ENCODE assay signal across 10 cellular contexts in genomic region chr7:27606270-27607209, GRCh38. TPM values are rescaled to one million over a fixed set of nuclear protein-coding genes. Genes with fewer than 3 reads are reported as not detected.
DNase-seq lines count a peak whose midpoint lies in the region; ATAC-seq and TF ChIP-seq lines count a peak whose summit lies in the region.
"Had no signal": no experiment of that assay in that cellular context is flagged by ENCODE, and none has a peak within 500 bp of the region (broad histone marks: within the 10 kb centered on the region; RNA-seq: fewer than 3 reads in every experiment).

No MANE protein-coding gene starts in this region.

- H3K4me1 ChIP-seq in Panc1 (ENCODE audit: control insufficient read depth, insufficient read depth, low read length) = peaks cover 50% of the 10 kb centered on the region
- H3K4me1 ChIP-seq in vagina = peaks cover 12% of the 10 kb centered on the region
- H3K4me1 ChIP-seq in Peyer's patch = peaks cover 0 to 8% (median 0%) of the 10 kb centered on the region in 4 donors

- TF ChIP-seq CTCF in Panc1 (IDR thresholded peaks at IDR 0.05) (no peak), vagina (IDR thresholded peaks at IDR 0.05) (no peak), Peyer's patch (IDR thresholded peaks at IDR 0.05) (no peak), GM20000 (IDR thresholded peaks at IDR 0.05; ENCODE audit: extremely low read depth, missing control alignments) (no peak)

- in situ Hi-C loops in Panc1 (cut with HindIII; ENCODE audit: low pct_unique_long_range_greater_than_20kb, low sequenced_read_pairs) = no loop called here

- intact Hi-C loops in Panc1 (cut with micrococcal nuclease; ENCODE audit: unreplicated experiment) = loop anchor here (5.0 kb wide), 1 partner anchor 409 kb away; no protein-coding TSS in a partner anchor
- intact Hi-C loops in vagina (cut with DNase I) = no loop called here

- CTCF ChIA-PET in Panc1 (lab: Charles Lee) = interaction anchor here (0.6 to 1.5 kb wide), 12 partner anchors 17 to 490 kb away, joined by 3 to 13 read pairs (median 4); no protein-coding TSS in a partner anchor

- peak overlapping the region; percentile 18; the same call in 1 of the 2 replicates for H3K27ac ChIP-seq in Panc1 (ENCODE audit: low read length)
- peak overlapping the region; percentile 10 for H3K27ac ChIP-seq in vagina
- no peak overlapping the region for H3K27ac ChIP-seq in Peyer's patch

- no peaks in the 10 kb centered on the region for H3K27me3 ChIP-seq in Panc1 (ENCODE audit: control insufficient read depth, insufficient read depth, low read length)
- no peaks in the 10 kb centered on the region for H3K27me3 ChIP-seq in vagina
- H3K27me3 ChIP-seq in Peyer's patch = no peaks in the 10 kb centered on the region

- H3K4me3 ChIP-seq in Panc1 (ENCODE audit: low read depth in 2 of 2, low read length in 2 of 2) = no peak overlapping the region
- H3K4me3 ChIP-seq in vagina = no peak overlapping the region
- H3K4me3 ChIP-seq in Peyer's patch = no peak overlapping the region

- no TSS peak for BruUV-seq in Panc1 (replicated peaks; lab: Mats Ljungman, UMichigan)

- H3K36me3 ChIP-seq in Panc1 (ENCODE audit: control insufficient read depth, insufficient read depth, low read length) = no peaks in the 10 kb centered on the region
- no peaks in the 10 kb centered on the region for H3K36me3 ChIP-seq in vagina
- no peaks in the 10 kb centered on the region for H3K36me3 ChIP-seq in Peyer's patch

- POLR2A ChIA-PET in Panc1 (lab: Charles Lee) = interaction anchor here (0.5 to 0.6 kb wide), 2 partner anchors 32 to 388 kb away, joined by 3 read pairs; no protein-coding TSS in a partner anchor

- ATAC-seq in Panc1 (peak; percentile 82), GM19023 (IDR thresholded peaks at IDR 0.05; ENCODE audit: unreplicated experiment) (no peak)
- ATAC-seq: stimulated activated naive CD8-positive, alpha-beta T cell treated with anti-CD3 and anti-CD28 coated beads, Interleukin-15, amount 100 ng/mL, for 72 hours had no signal

- H3K9me3 ChIP-seq in Panc1 (ENCODE audit: control insufficient read depth, insufficient read depth, low read depth, low read length) = no peaks in the 10 kb centered on the region
- no peaks in the 10 kb centered on the region for H3K9me3 ChIP-seq in vagina
- no peaks in the 10 kb centered on the region for H3K9me3 ChIP-seq in Peyer's patch

- DNase-seq in NCI-H2029 treated with DMSO at 0.1 percent for 48 hours (lab: John Stamatoyannopoulos, UW) (peak; percentile 7), NCI-H2029 (lab: John Stamatoyannopoulos, UW) (no peak), Panc1 (ENCODE audit: low read depth, low spot score) (peak; percentile 17), glomerular visceral epithelial cell (ENCODE audit: extremely low spot score) (peak; percentile 35), vagina (ENCODE audit: extremely low spot score in 2 of 2) (no peak), Peyer's patch (no peak), GM20000 (ENCODE audit: low spot score) (no peak)
- DNase-seq: stimulated activated CD4-positive, alpha-beta T cell treated with anti-CD3 and anti-CD28 coated beads, Interleukin-12 subunit alpha, Interleukin-12 subunit beta, amount 100 ng/mL, for 4 hours; stimulated activated naive CD8-positive, alpha-beta T cell treated with anti-CD3 and anti-CD28 coated beads, Interleukin-15, amount 100 ng/mL, for 72 hours had no signal

- no peak for TF ChIP-seq POLR2A in vagina (IDR thresholded peaks at IDR 0.05)
- TF ChIP-seq POLR2A in Peyer's patch (IDR thresholded peaks at IDR 0.05) = no peak

RNA-seq across cellular contexts. Expression of gene HIBADH, which starts 56.1 kb away (rescaled TPM):
- 31.2 TPM for total RNA-seq in Panc1 (2021; ENCODE audit: unreplicated experiment)
- 34.4 TPM for polyA plus RNA-seq in Panc1 (2012; ENCODE audit: insufficient read length)
- 38.1 TPM for total RNA-seq in vagina
- 10 to 100 TPM; 31.3 to 39.6 (median 33.7) TPM for total RNA-seq in Peyer's patch

Comparison
In these comparisons a context has a peak if more than half of its experiments do, and no peak if none do; other contexts are left out.
1. DNase-seq: peak in NCI-H2029 treated with DMSO at 0.1 percent for 48 hours (single experiment), Panc1 (single experiment) and glomerular visceral epithelial cell (single experiment); none in NCI-H2029 (single experiment), vagina (0 of 2), Peyer's patch (0 of 3) and GM20000 (single experiment).
2. H3K27ac ChIP-seq: peak in Panc1 (single experiment) and vagina (single experiment); none in Peyer's patch (0 of 4).